8 cellular contexts compared by ENCODE assay signal in genomic region chr2:167431949-167432348, GRCh38.
"Had no signal": no experiment of that assay in that cellular context is flagged by ENCODE, and none has a peak within 500 bp of the region (broad histone marks: within the 10 kb centered on the region; RNA-seq: fewer than 3 reads in every experiment).

No MANE protein-coding gene starts in this region.

- H3K27ac ChIP-seq: GM23248, HL-60 had no signal

- H3K4me3 ChIP-seq: GM23248, HAP-1, K562 had no signal

- H2AFZ ChIP-seq: GM23248 had no signal

- H3K36me3 ChIP-seq: HAP-1 had no signal

- H3K9me3 ChIP-seq: HAP-1 had no signal

- H3K27ac Mint-ChIP-seq: HFFc6 had no signal

- H3K4me1 ChIP-seq: HAP-1 had no signal

- H3K4me3 Mint-ChIP-seq: HFFc6 had no signal

- ATAC-seq: HCT116, K562 had no signal

- DNase-seq: GM23248, HFFc6, IMR-90, KG1 had no signal
